2 cellular contexts compared by ENCODE assay signal in the genomic region with DNA sequence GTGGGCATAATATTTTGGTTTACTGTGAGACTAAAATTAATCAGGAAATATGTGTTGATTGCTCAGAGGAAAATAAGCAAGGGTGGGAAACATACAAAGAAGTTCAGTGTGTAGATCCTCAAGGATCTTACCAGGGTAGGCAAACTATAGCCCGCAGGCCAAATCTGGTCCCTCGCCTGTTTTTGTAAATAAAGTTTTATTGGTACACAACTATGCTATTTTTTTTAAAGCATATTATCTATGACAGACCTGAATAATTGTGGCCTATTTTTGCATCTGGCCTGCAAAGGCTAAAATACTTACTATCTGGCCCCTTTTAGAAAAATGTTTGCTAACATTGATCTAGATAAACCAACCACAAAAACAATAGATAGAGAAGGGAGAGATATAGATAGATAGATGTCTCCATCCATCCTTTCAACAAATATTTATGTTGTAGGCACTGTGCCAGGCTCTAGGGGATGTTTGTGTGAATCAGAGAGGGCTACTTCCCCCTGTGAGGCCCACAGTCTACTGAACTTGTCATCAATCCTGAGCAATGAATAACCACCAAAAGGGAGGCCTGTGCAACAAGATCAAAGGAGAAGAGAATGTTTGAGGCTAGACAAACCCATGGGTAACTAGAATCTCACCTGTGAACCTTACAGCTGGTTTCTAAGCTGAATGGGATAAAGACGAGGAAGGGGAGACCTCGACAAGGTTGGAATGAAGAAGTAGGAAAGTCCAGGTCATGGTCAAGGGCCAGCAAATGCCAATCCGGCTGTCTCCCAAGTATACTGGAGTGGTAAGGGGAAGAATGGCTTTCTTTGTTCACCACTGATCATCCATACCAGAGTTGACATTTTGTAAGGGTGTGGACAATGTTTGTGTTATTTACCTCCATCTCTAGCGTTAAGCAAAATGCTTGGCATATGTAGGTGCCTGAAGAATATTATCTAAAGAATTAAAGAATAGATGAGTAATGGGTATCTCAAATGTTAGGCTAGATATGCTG.
TF ChIP-seq lines count a peak whose summit lies in the region.

No MANE protein-coding gene starts in this region.

TF ChIP-seq in HCT116, 20 proteins besides CTCF, POLR2A, EP300 and RAD21 (continued from another document):
- TF ChIP-seq YY1 (IDR thresholded peaks at IDR 0.05; ENCODE audit: extremely low read depth, insufficient replicate concordance, low read depth, low read length): no peak
- peak; percentile 57 for TF ChIP-seq SP1 (IDR thresholded peaks at IDR 0.05; ENCODE audit: low read depth)
- TF ChIP-seq, protein P1, sequence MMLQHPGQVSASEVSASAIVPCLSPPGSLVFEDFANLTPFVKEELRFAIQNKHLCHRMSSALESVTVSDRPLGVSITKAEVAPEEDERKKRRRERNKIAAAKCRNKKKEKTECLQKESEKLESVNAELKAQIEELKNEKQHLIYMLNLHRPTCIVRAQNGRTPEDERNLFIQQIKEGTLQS (IDR thresholded peaks at IDR 0.05): no peak
- peak; percentile 35; the same call in 1 of the 2 replicates for TF ChIP-seq JUND (IDR thresholded peaks at IDR 0.05)
- no peak for TF ChIP-seq EZH2phosphoT487 (IDR thresholded peaks at IDR 0.05; ENCODE audit: borderline replicate concordance)
- TF ChIP-seq EGR1 (IDR thresholded peaks at IDR 0.05; ENCODE audit: low read depth): no peak
- TF ChIP-seq, protein P2, sequence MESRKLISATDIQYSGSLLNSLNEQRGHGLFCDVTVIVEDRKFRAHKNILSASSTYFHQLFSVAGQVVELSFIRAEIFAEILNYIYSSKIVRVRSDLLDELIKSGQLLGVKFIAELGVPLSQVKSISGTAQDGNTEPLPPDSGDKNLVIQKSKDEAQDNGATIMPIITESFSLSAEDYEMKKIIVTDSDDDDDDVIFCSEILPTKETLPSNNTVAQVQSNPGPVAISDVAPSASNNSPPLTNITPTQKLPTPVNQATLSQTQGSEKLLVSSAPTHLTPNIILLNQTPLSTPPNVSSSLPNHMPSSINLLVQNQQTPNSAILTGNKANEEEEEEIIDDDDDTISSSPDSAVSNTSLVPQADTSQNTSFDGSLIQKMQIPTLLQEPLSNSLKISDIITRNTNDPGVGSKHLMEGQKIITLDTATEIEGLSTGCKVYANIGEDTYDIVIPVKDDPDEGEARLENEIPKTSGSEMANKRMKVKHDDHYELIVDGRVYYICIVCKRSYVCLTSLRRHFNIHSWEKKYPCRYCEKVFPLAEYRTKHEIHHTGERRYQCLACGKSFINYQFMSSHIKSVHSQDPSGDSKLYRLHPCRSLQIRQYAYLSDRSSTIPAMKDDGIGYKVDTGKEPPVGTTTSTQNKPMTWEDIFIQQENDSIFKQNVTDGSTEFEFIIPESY (IDR thresholded peaks at IDR 0.05; ENCODE audit: extremely low read depth, insufficient replicate concordance, low read length): no peak
- TF ChIP-seq SIN3A (IDR thresholded peaks at IDR 0.05; ENCODE audit: low read depth): no peak
- TF ChIP-seq SRF (IDR thresholded peaks at IDR 0.05; ENCODE audit: low read depth): no peak
- TF ChIP-seq REST (IDR thresholded peaks at IDR 0.05; ENCODE audit: low read depth): no peak
- 0 out of 2 replicates have a peak, but pooled peaks have one; percentile 39 for TF ChIP-seq CBX3 (IDR thresholded peaks at IDR 0.05; ENCODE audit: low read depth)
TF ChIP-seq in HCT116: peak in this region for 5.

TF ChIP-seq in SK-N-SH, 30 proteins besides CTCF, POLR2A, EP300 and RAD21 (continued from another document):
- TF ChIP-seq, protein P3, sequence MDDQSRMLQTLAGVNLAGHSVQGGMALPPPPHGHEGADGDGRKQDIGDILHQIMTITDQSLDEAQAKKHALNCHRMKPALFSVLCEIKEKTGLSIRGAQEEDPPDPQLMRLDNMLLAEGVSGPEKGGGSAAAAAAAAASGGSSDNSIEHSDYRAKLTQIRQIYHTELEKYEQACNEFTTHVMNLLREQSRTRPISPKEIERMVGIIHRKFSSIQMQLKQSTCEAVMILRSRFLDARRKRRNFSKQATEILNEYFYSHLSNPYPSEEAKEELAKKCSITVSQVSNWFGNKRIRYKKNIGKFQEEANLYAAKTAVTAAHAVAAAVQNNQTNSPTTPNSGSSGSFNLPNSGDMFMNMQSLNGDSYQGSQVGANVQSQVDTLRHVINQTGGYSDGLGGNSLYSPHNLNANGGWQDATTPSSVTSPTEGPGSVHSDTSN (IDR thresholded peaks at IDR 0.05): peak; percentile 88
- TF ChIP-seq, protein P2 (IDR thresholded peaks at IDR 0.05; ENCODE audit: borderline replicate concordance, low read depth): peak; percentile 78
- TF ChIP-seq, protein P4, sequence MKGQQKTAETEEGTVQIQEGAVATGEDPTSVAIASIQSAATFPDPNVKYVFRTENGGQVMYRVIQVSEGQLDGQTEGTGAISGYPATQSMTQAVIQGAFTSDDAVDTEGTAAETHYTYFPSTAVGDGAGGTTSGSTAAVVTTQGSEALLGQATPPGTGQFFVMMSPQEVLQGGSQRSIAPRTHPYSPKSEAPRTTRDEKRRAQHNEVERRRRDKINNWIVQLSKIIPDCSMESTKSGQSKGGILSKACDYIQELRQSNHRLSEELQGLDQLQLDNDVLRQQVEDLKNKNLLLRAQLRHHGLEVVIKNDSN (IDR thresholded peaks at IDR 0.05; ENCODE audit: borderline replicate concordance, low read depth): no peak
- TF ChIP-seq EZH2phosphoT487 (IDR thresholded peaks at IDR 0.05; ENCODE audit: borderline replicate concordance, low read depth) (no peak), JUND (IDR thresholded peaks at IDR 0.05) (peak; percentile 85), MEF2A (IDR thresholded peaks at IDR 0.05; ENCODE audit: borderline replicate concordance, low read depth) (peak; percentile 28; the same call in 1 of the 2 replicates), GATA2 (CRISPR knock-in tag; IDR thresholded peaks at IDR 0.05) (no peak), NFIC (IDR thresholded peaks at IDR 0.05; ENCODE audit: borderline replicate concordance) (peak; percentile 97)
